ENCODE assay signal across 32 cellular contexts in the genomic region with DNA sequence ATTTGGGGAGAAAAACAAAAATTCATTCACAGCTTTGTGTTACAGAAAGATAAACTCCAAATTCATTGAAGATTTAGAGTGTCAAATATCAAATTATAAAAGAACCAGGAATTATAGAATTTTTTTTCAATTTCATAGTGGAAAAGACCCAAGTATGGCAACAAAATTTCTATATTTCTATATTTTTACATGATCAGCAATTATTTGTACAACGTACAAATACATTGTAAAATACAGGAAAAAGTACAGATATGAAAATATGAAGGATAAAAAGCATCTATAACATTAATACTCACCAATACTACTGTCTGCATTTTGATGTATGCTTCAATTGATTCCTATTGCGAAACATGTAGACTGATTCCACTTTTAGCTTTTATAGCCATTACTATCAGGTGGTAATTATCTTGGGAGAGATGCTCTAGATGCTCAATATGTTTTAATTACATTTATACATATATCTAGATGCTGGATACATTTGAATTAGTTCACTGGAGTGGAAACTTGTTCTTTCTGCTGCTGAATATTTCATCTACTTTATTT. TPM values are rescaled to one million over a fixed set of nuclear protein-coding genes. Genes with fewer than 3 reads are reported as not detected.
"Had no signal": no experiment of that assay in that cellular context is flagged by ENCODE, and none has a peak within 500 bp of the region (broad histone marks: within the 10 kb centered on the region; RNA-seq: fewer than 3 reads in every experiment).

No MANE protein-coding gene starts in this region.

- H3K4me3 Mint-ChIP-seq: activated CD4-positive, alpha-beta T cell treated with anti-CD3 and anti-CD28 coated beads for 36 hours; activated CD4-positive, alpha-beta T cell treated with anti-CD3 and anti-CD28 coated beads, Interleukin-2, amount 10 ng/mL, durations not matched to agents 7 days and 5 days; activated CD8-positive, alpha-beta T cell treated with anti-CD3 and anti-CD28 coated beads, Interleukin-2, amount 10 ng/mL, durations not matched to agents 7 days and 5 days; activated naive CD4-positive, alpha-beta T cell treated with anti-CD3 and anti-CD28 coated beads for 36 hours; activated T-cell treated with anti-CD3 and anti-CD28 coated beads, Interleukin-2, amount 50 U/mL, for 4 hours; activated T-helper 1 cell treated with anti-CD3 and anti-CD28 coated beads, Interleukin-12 subunit alpha, Interleukin-12 subunit beta, Interleukin-2, Interleukin-4 antibody, amounts not matched to agents 30 ng/mL and 10 ng/mL and 1 ng/mL, durations not matched to agents 14 hours and 24 hours and 36 hours; T-helper 1 cell treated with Interleukin-12 subunit alpha and Interleukin-12 subunit beta and Interleukin-4 antibody, amounts not matched to agents 30 μg/mL and 1 μg/mL, for 36 hours; T-helper 2 cell treated with Interferon-gamma antibody and Interleukin-4, amounts not matched to agents 5 μg/mL and 100 μg/mL, for 36 hours; WTC11 had no signal

- DNase-seq: activated CD4-positive, alpha-beta T cell treated with anti-CD3 and anti-CD28 coated beads for 36 hours; activated CD4-positive, alpha-beta T cell treated with anti-CD3 and anti-CD28 coated beads, Interleukin-2, amount 10 ng/mL, durations not matched to agents 7 days and 5 days; activated CD4-positive, alpha-beta T cell treated with anti-CD3 and anti-CD28 coated beads, Interleukin-2, amount 50 U/mL, for 48 hours; activated CD8-positive, alpha-beta T cell treated with anti-CD3 and anti-CD28 coated beads, Interleukin-2, amount 10 ng/mL, durations not matched to agents 7 days and 5 days; activated gamma-delta T cell treated with Interleukin-2 at 50 U/mL for 16 hours; activated naive CD4-positive, alpha-beta T cell treated with anti-CD3 and anti-CD28 coated beads for 36 hours; activated T-cell treated with anti-CD3 and anti-CD28 coated beads, Interleukin-2, amount 50 U/mL, for 4 hours; adrenal gland; body of pancreas; Kasumi-1; MG63; NCI-H1048; NCI-H1436 treated with DMSO at 0.1 percent for 48 hours; NCI-H1694 treated with DMSO at 0.1 percent for 48 hours; NCI-H2029; NCI-H345; NCI-H524 treated with DMSO at 0.1 percent for 48 hours; SHP77; SJCRH30 had no signal

- ATAC-seq: activated CD4-positive, alpha-beta T cell treated with anti-CD3 and anti-CD28 coated beads for 36 hours; activated CD4-positive, CD25-positive, alpha-beta regulatory T cell treated with anti-CD3 and anti-CD28 coated beads, Interleukin-2, amount 50 U/mL, for 24 hours; activated CD8-positive, alpha-beta T cell treated with anti-CD3 and anti-CD28 coated beads, Interleukin-2, amount 10 ng/mL, durations not matched to agents 7 days and 5 days; activated naive CD4-positive, alpha-beta T cell treated with anti-CD3 and anti-CD28 coated beads, Interleukin-2, amount 50 U/mL, for 72 hours; activated T-cell treated with anti-CD3 and anti-CD28 coated beads, Interleukin-2, amount 50 U/mL, for 4 hours; body of pancreas; Panc1; WTC11 had no signal

- H3K27ac ChIP-seq: breast epithelium, SJCRH30, SK-N-MC had no signal

- H3K9me3 ChIP-seq: body of pancreas, SJCRH30 had no signal

- H3K4me3 ChIP-seq: adrenal gland, body of pancreas, breast epithelium, MG63, SJCRH30, SK-N-MC had no signal

- H3K27me3 Mint-ChIP-seq: activated CD4-positive, alpha-beta T cell treated with anti-CD3 and anti-CD28 coated beads for 36 hours had no signal

- H3K36me3 ChIP-seq: adrenal gland, breast epithelium, SJCRH30 had no signal

- H3K27ac Mint-ChIP-seq: activated CD4-positive, alpha-beta T cell treated with anti-CD3 and anti-CD28 coated beads for 36 hours; activated CD4-positive, alpha-beta T cell treated with anti-CD3 and anti-CD28 coated beads, Interleukin-2, amount 10 ng/mL, durations not matched to agents 7 days and 5 days; activated CD8-positive, alpha-beta T cell treated with anti-CD3 and anti-CD28 coated beads, Interleukin-2, amount 10 ng/mL, durations not matched to agents 7 days and 5 days; activated naive CD4-positive, alpha-beta T cell treated with anti-CD3 and anti-CD28 coated beads for 36 hours; activated naive CD4-positive, alpha-beta T cell treated with anti-CD3 and anti-CD28 coated beads, Interleukin-2, amount 50 U/mL, for 72 hours; activated T-helper 1 cell treated with anti-CD3 and anti-CD28 coated beads, Interleukin-12 subunit alpha, Interleukin-12 subunit beta, Interleukin-2, Interleukin-4 antibody, amounts not matched to agents 30 ng/mL and 10 ng/mL and 1 ng/mL, durations not matched to agents 14 hours and 24 hours and 36 hours; T-helper 1 cell treated with Interleukin-12 subunit alpha and Interleukin-12 subunit beta and Interleukin-4 antibody, amounts not matched to agents 30 μg/mL and 1 μg/mL, for 36 hours; T-helper 2 cell treated with Interferon-gamma antibody and Interleukin-4, amounts not matched to agents 5 μg/mL and 100 μg/mL, for 36 hours; WTC11 had no signal

- FAIRE-seq: astrocyte, TTC549 had no signal

- H3K27me3 ChIP-seq: adrenal gland, body of pancreas, breast epithelium, MG63, SJCRH30 had no signal

- H3K4me1 ChIP-seq: breast epithelium, SJCRH30 had no signal

- H3K4me1 Mint-ChIP-seq: activated CD4-positive, alpha-beta T cell treated with anti-CD3 and anti-CD28 coated beads, Interleukin-2, amount 10 ng/mL, durations not matched to agents 7 days and 5 days had no signal

RNA-seq across cellular contexts. Expression of a gene that starts 28.0 kb away (rescaled TPM):
- total RNA-seq: activated CD4-positive, alpha-beta T cell treated with anti-CD3 and anti-CD28 coated beads for 36 hours; activated CD4-positive, alpha-beta T cell treated with anti-CD3 and anti-CD28 coated beads, Interleukin-2, amount 10 ng/mL, durations not matched to agents 7 days and 5 days; activated CD8-positive, alpha-beta T cell treated with anti-CD3 and anti-CD28 coated beads, Interleukin-2, amount 10 ng/mL, durations not matched to agents 7 days and 5 days; activated naive CD4-positive, alpha-beta T cell treated with anti-CD3 and anti-CD28 coated beads for 36 hours; activated T-cell treated with anti-CD3 and anti-CD28 coated beads, Interleukin-2, amount 50 U/mL, for 4 hours; NCI-H460; RPMI7951 had no signal
